1 cellular context compared by ENCODE assay signal in genomic region chr2:171320731-171321130, GRCh38.
TF ChIP-seq lines count a peak whose summit lies in the region.

No MANE protein-coding gene starts in this region.

TF ChIP-seq in GM23338, 12 proteins besides CTCF, POLR2A, EP300 and RAD21 (continued from another document):
- TF ChIP-seq ZNF462 (CRISPR knock-in tag; IDR thresholded peaks at IDR 0.05) (no peak), CREB1 (CRISPR knock-in tag; IDR thresholded peaks at IDR 0.05; ENCODE audit: low read depth) (no peak), ZNF114 (CRISPR knock-in tag; IDR thresholded peaks at IDR 0.05) (no peak), EZH2 (IDR thresholded peaks at IDR 0.05; ENCODE audit: low read depth, unreplicated experiment) (no peak)
